In genomic region chr14:74616996-74617700, GRCh38 we compare ENCODE assay signal across 10 cellular contexts. TPM values are rescaled to one million over a fixed set of nuclear protein-coding genes. Genes with fewer than 3 reads are reported as not detected.
DNase-seq lines count a peak whose midpoint lies in the region; ATAC-seq, FAIRE-seq and TF ChIP-seq lines count a peak whose summit lies in the region.
"Had no signal": no experiment of that assay in that cellular context is flagged by ENCODE, and none has a peak within 500 bp of the region (broad histone marks: within the 10 kb centered on the region; RNA-seq: fewer than 3 reads in every experiment).

No MANE protein-coding gene starts in this region.

- no peaks in the 10 kb centered on the region for H3K36me3 ChIP-seq in Panc1 (ENCODE audit: control insufficient read depth, insufficient read depth, low read length)
- no peaks in the 10 kb centered on the region for H3K36me3 ChIP-seq in endodermal cell (ENCODE audit: control insufficient read depth, insufficient read depth, low read length)
- no peaks in the 10 kb centered on the region for H3K36me3 ChIP-seq in psoas muscle (ENCODE audit: insufficient read depth in 1 of 2, low read depth in 1 of 2)

- H3K27me3 ChIP-seq in Panc1 (ENCODE audit: control insufficient read depth, insufficient read depth, low read length) (no peaks in the 10 kb centered on the region), endodermal cell (ENCODE audit: control insufficient read depth, insufficient read depth, low read length, poor library complexity, severe bottlenecking) (peaks cover 2% of the 10 kb centered on the region), psoas muscle (ENCODE audit: insufficient read depth in 3 of 3, low read length in 2 of 3) (peaks cover 0 to 3% (median 0%) of the 10 kb centered on the region in 3 donors)

- H3K9ac ChIP-seq in endodermal cell (ENCODE audit: extremely low read depth, low read length, poor library complexity, severe bottlenecking) = no peak overlapping the region

- in situ Hi-C loops in Panc1 (cut with HindIII; ENCODE audit: low pct_unique_long_range_greater_than_20kb, low sequenced_read_pairs) = no loop called here

- CTCF ChIA-PET in Panc1 (lab: Charles Lee) = interaction anchor here (0.7 kb wide), 1 partner anchor 8 kb away, joined by 3 read pairs; no protein-coding TSS in a partner anchor

- H3K4me1 ChIP-seq in Panc1 (ENCODE audit: control insufficient read depth, insufficient read depth, low read length) (peaks cover 89% of the 10 kb centered on the region), endodermal cell (ENCODE audit: control insufficient read depth, insufficient read depth, low read length) (peaks cover 36% of the 10 kb centered on the region), psoas muscle (no peaks in the 10 kb centered on the region)

- 74 to 76% methylated on average over 7 to 13 of the region's 13 CpGs for WGBS in endodermal cell (ENCODE audit: insufficient coverage in 1 of 2, insufficient read length in 1 of 2), 2 experiments
- WGBS in psoas muscle, 3 donors = 86 to 88% (median 86%) methylated on average over 13 of the region's 13 CpGs

- H3K9me3 ChIP-seq in Panc1 (ENCODE audit: control insufficient read depth, insufficient read depth, low read depth, low read length) = no peaks in the 10 kb centered on the region
- H3K9me3 ChIP-seq in endodermal cell (ENCODE audit: control insufficient read depth, low read length) = no peaks in the 10 kb centered on the region
- no peaks in the 10 kb centered on the region for H3K9me3 ChIP-seq in psoas muscle

- no TSS peak for BruUV-seq in Panc1 (replicated peaks; lab: Mats Ljungman, UMichigan)

- ATAC-seq in Panc1 (no peak), psoas muscle (no peak), HG02973 (IDR thresholded peaks at IDR 0.05; ENCODE audit: unreplicated experiment) (no peak), HG02884 (IDR thresholded peaks at IDR 0.05; ENCODE audit: unreplicated experiment) (no peak)
- ATAC-seq: Right ventricle myocardium inferior had no signal

- intact Hi-C loops in Panc1 (cut with micrococcal nuclease; ENCODE audit: unreplicated experiment) (loop anchor here (10.0 kb wide), 1 partner anchor 68 kb away; no protein-coding TSS in a partner anchor), psoas muscle (cut with DNase I) (no loop called here)

- POLR2A ChIA-PET in Panc1 (lab: Charles Lee) = interaction anchor here (0.5 kb wide), 1 partner anchor 1238 kb away, joined by 3 read pairs; no protein-coding TSS in a partner anchor

- no peaks in the 10 kb centered on the region for H3K9me3 Mint-ChIP-seq in endodermal cell

- no peak for DNase-seq in Panc1 (ENCODE audit: low read depth, low spot score)
- DNase-seq in endodermal cell = peak; percentile 64
- peak in 1 of 2 donors; percentile 37 for DNase-seq in psoas muscle
- DNase-seq in middle frontal gyrus (ENCODE audit: extremely low spot score, low spot score) = no peak
- DNase-seq in activated CD4-positive, alpha-beta T cell treated with anti-CD3 and anti-CD28 coated beads, Interleukin-2, amount 50 U/mL, for 48 hours = no peak
- DNase-seq: NCI-H2029 treated with DMSO at 0.1 percent for 48 hours had no signal

- H3K27ac ChIP-seq in Panc1 (ENCODE audit: low read length) (peak overlapping the region; percentile 95), endodermal cell (ENCODE audit: low read depth, low read length) (no peak overlapping the region), psoas muscle (peak overlapping the region; percentile 23)

- TF ChIP-seq CTCF in Panc1 (IDR thresholded peaks at IDR 0.05) (no peak), endodermal cell (conservative IDR thresholded peaks at IDR 0.05) (no peak), psoas muscle (IDR thresholded peaks at IDR 0.05) (no peak)

- H3K4me3 ChIP-seq in Panc1 (ENCODE audit: low read depth in 2 of 2, low read length in 2 of 2) (no peak overlapping the region), endodermal cell (ENCODE audit: low read length) (peak overlapping the region; percentile 32), psoas muscle (no peak overlapping the region)

- H3K27me3 Mint-ChIP-seq in endodermal cell (ENCODE audit: insufficient read depth) = peaks cover 30% of the 10 kb centered on the region

- peak overlapping the region; percentile 26 for H3K4me3 Mint-ChIP-seq in endodermal cell

- peaks cover 63% of the 10 kb centered on the region for H3K4me1 Mint-ChIP-seq in endodermal cell

- FAIRE-seq in G401.6 (lab: Jason Lieb, UNC) = peak; percentile 93

- no peaks in the 10 kb centered on the region for H3K36me3 Mint-ChIP-seq in endodermal cell (ENCODE audit: low read depth)

- H3K27ac Mint-ChIP-seq in endodermal cell = peak overlapping the region; percentile 37

RNA-seq across cellular contexts. Expression of gene LTBP2, which starts 5.1 kb away (rescaled TPM):
- total RNA-seq in Panc1 (2021; ENCODE audit: unreplicated experiment) (69.8 TPM), endodermal cell (1 to 10 TPM; 1.7 to 2.9 TPM), psoas muscle (10 to 100 TPM; 11.8 to 51.4 (median 24.2) TPM)
- polyA plus RNA-seq in Panc1 (2012; ENCODE audit: insufficient read length) = 71.3 TPM
- polyA plus RNA-seq in endodermal cell (2013, experiment 1 of 2) = 2.4 TPM
- 2.8 TPM for polyA plus RNA-seq in endodermal cell (2013, experiment 2 of 2)
- 1 to 10 TPM; 2.4 to 6.1 (median 3.2) TPM for polyA plus RNA-seq in psoas muscle
